In genomic region chr7:76282344-76283253, GRCh38 we compare ENCODE assay signal across 8 cellular contexts. TPM values are rescaled to one million over a fixed set of nuclear protein-coding genes. Genes with fewer than 3 reads are reported as not detected.
DNase-seq lines count a peak whose midpoint lies in the region; ATAC-seq and TF ChIP-seq lines count a peak whose summit lies in the region.

No MANE protein-coding gene starts in this region.

- ATAC-seq in mucosa of descending colon = peak; percentile 40
- no peak for ATAC-seq in HG03469 (IDR thresholded peaks at IDR 0.05; ENCODE audit: unreplicated experiment)
- no peak for ATAC-seq in HG02840 (IDR thresholded peaks at IDR 0.05; ENCODE audit: low FRiP score, unreplicated experiment)

- H3K4me1 ChIP-seq in A673 (ENCODE audit: insufficient read depth, low read length, poor library complexity, severe bottlenecking) = no peaks in the 10 kb centered on the region
- peaks cover 9% of the 10 kb centered on the region for H3K4me1 ChIP-seq in mucosa of descending colon (ENCODE audit: low read depth)

- no peak overlapping the region for H3K27ac ChIP-seq in A673 (ENCODE audit: low read depth, low read length, poor library complexity, severe bottlenecking)
- H3K27ac ChIP-seq in dorsolateral prefrontal cortex = peak overlapping the region in 1 of 59 donors; percentile 36

- no TSS peak for BruUV-seq in A673 (replicated peaks; lab: Mats Ljungman, UMichigan)

- TF ChIP-seq CTCF in A673 (conservative IDR thresholded peaks at IDR 0.05; ENCODE audit: low read depth, low read length) = no peak
- TF ChIP-seq CTCF in dorsolateral prefrontal cortex (IDR thresholded peaks at IDR 0.05 in 54 of 56, conservative IDR thresholded peaks at IDR 0.05 in 2 of 56; ENCODE audit: low read depth in 1 of 56, partially characterized antibody in 56 of 56) = no peak
- no peak for TF ChIP-seq CTCF in mucosa of descending colon (IDR thresholded peaks at IDR 0.05)

- POLR2A ChIA-PET in A673 (lab: Charles Lee; ENCODE audit: low non-redundant PET) = no interaction called here

- in situ Hi-C loops in G401 (cut with HindIII; ENCODE audit: low sequenced_read_pairs) = no loop called here

- H3K36me3 ChIP-seq in A673 (ENCODE audit: insufficient read depth, low read length, poor library complexity, severe bottlenecking) (no peaks in the 10 kb centered on the region), mucosa of descending colon (ENCODE audit: low read depth) (no peaks in the 10 kb centered on the region)

- DNase-seq in A673 (ENCODE audit: low spot score) (no peak), HuH-7.5 (ENCODE audit: low spot score) (peak; percentile 61), dorsolateral prefrontal cortex (no peak), mucosa of descending colon (no peak), G401 (ENCODE audit: low spot score) (no peak), GM19238 (ENCODE audit: insufficient read length, low spot score) (no peak)

- CTCF ChIA-PET in A673 (lab: Charles Lee) = interaction anchor here (0.6 to 1.7 kb wide), 2 partner anchors 9 to 104 kb away, joined by 5 to 12 read pairs; no protein-coding TSS in a partner anchor

- H3K9me3 ChIP-seq in A673 (ENCODE audit: low read depth, low read length, poor library complexity, severe bottlenecking) (no peaks in the 10 kb centered on the region), mucosa of descending colon (no peaks in the 10 kb centered on the region)

- H3K27me3 ChIP-seq in A673 (replicated peaks; ENCODE audit: insufficient read depth, low read depth, low read length, poor library complexity) (peaks cover 19% of the 10 kb centered on the region), dorsolateral prefrontal cortex (peaks cover 0 to 10% (median 0%) of the 10 kb centered on the region in 45 donors)

- peak overlapping the region; percentile 57 for H3K4me3 ChIP-seq in A673 (ENCODE audit: low read depth, low read length, poor library complexity, severe bottlenecking)
- peak overlapping the region in 51 of 59 donors; percentile 3 to 61 (median 37) for H3K4me3 ChIP-seq in dorsolateral prefrontal cortex
- H3K4me3 ChIP-seq in mucosa of descending colon = no peak overlapping the region

- intact Hi-C loops in A673 (cut with micrococcal nuclease; ENCODE audit: unreplicated experiment) (no loop called here), dorsolateral prefrontal cortex (cut with DNase I) (no loop called here), mucosa of descending colon (cut with DNase I, micrococcal nuclease) (loop anchor here in 1 of 2 donors (10.0 kb wide), 1 partner anchor 98 kb away; no protein-coding TSS in a partner anchor)

RNA-seq across cellular contexts. Expression of gene HSPB1, which starts 19.9 kb away (rescaled TPM):
- total RNA-seq in A673 (2021) = 354 and 375 TPM in 2 replicates
- 1,000 to 10,000 TPM in 8 of 120 experiments, 100 to 1,000 TPM in 110, 10 to 100 TPM in 2; 98.5 to 2,404 (median 228) TPM for total RNA-seq in dorsolateral prefrontal cortex
- total RNA-seq in mucosa of descending colon = 100 to 1,000 TPM; 207 to 840 (median 310) TPM
- total RNA-seq in G401 (2014; rRNA removed; shearing (Covaris generic)) = 129 and 145 TPM in 2 replicates
